Comparison of ENCODE assay signal across 9 cellular contexts in genomic region chr11:5808500-5809121, GRCh38. TPM values are rescaled to one million over a fixed set of nuclear protein-coding genes. Genes with fewer than 3 reads are reported as not detected.
DNase-seq lines count a peak whose midpoint lies in the region; ATAC-seq and FAIRE-seq lines count a peak whose summit lies in the region.
"Had no signal": no experiment of that assay in that cellular context is flagged by ENCODE, and none has a peak within 500 bp of the region (broad histone marks: within the 10 kb centered on the region; RNA-seq: fewer than 3 reads in every experiment).

Gene OR52N2 (plus strand): TSS chr11:5808924. CDS start chr11:5820336, 11,412 bp downstream.

- WGBS in ectodermal cell, 2 experiments, result 64% methylated on average over 24 of the region's 24 CpGs

- peak; percentile 87 for FAIRE-seq in GM18507 (lab: Jason Lieb, UNC)

- H3K27ac ChIP-seq in ectodermal cell (ENCODE audit: insufficient read depth, low read depth, low read length, poor library complexity, severe bottlenecking), result no peak within 1 kb of the TSS

- H3K4me3 ChIP-seq in ectodermal cell (ENCODE audit: insufficient read depth, low read depth, low read length), result peak within 1 kb of the TSS; percentile 9

- peak; percentile 71 for DNase-seq in ACHN
- no peak for DNase-seq in GM18507 (ENCODE audit: extremely low spot score, insufficient read length, low read depth)
- peak; percentile 18 for DNase-seq in NCI-H2227 treated with DMSO at 0.1 percent for 48 hours (lab: John Stamatoyannopoulos, UW)
- DNase-seq in activated CD4-positive, alpha-beta T cell treated with anti-CD3 and anti-CD28 coated beads, Interleukin-2, amount 50 U/mL, for 24 hours (ENCODE audit: low read depth in 1 of 2, low spot score in 1 of 2), result peak; percentile 54 to 56
- DNase-seq in lung microvascular endothelial cell (ENCODE audit: low read depth in 2 of 2), result peak; percentile 69 to 79
- DNase-seq in stimulated activated CD4-positive, alpha-beta T cell treated with anti-CD3 and anti-CD28 coated beads, TNF-alpha, amount 100 ng/mL, for 48 hours (ENCODE audit: low read depth in 3 of 3), result peak; percentile 41 to 61 (median 57)

- H3K9me3 ChIP-seq in ectodermal cell (ENCODE audit: control insufficient read depth, low read length), result no peaks in the 10 kb centered on the region

- no peaks in the 10 kb centered on the region for H3K27me3 ChIP-seq in ectodermal cell (ENCODE audit: control insufficient read depth, insufficient read depth, low read length, poor library complexity, severe bottlenecking)

- no peaks in the 10 kb centered on the region for H3K36me3 ChIP-seq in ectodermal cell (ENCODE audit: control insufficient read depth, insufficient read depth, low read length)

- peak; percentile 91 for ATAC-seq in HG03025 (IDR thresholded peaks at IDR 0.05; ENCODE audit: low FRiP score, unreplicated experiment)

- H3K4me1 ChIP-seq in ectodermal cell (ENCODE audit: control insufficient read depth, insufficient read depth, low read length), result no peaks in the 10 kb centered on the region

- in situ Hi-C loops in ACHN (cut with HindIII; ENCODE audit: low pct_ligation_motif_present, low pct_unique_long_range_greater_than_20kb, low sequenced_read_pairs), result no loop called here

RNA-seq across cellular contexts. Expression of gene OR52N2, which starts in this region (rescaled TPM):
- not detected for polyA plus RNA-seq in ectodermal cell (2013, experiment 1 of 4)
- not detected for polyA plus RNA-seq in ectodermal cell (2013, experiment 2 of 4)
- polyA plus RNA-seq in ectodermal cell (2013, experiment 3 of 4), result not detected
- polyA plus RNA-seq in ectodermal cell (2013, experiment 4 of 4), result not detected
- total RNA-seq in lung microvascular endothelial cell, result not detected in 2 replicates
- total RNA-seq: T-helper 2 cell treated with Interferon-gamma antibody and Interleukin-4, amounts not matched to agents 100 ng/mL and 5 ng/mL, for 36 hours had no signal

Comparison
In these comparisons a context has a peak if more than half of its experiments do, and no peak if none do; other contexts are left out.
1. Peak in DNase-seq in lung microvascular endothelial cell; RNA of the gene not detected or under 1 TPM.